Comparison of ENCODE assay signal across 1 cellular context in the genomic region with DNA sequence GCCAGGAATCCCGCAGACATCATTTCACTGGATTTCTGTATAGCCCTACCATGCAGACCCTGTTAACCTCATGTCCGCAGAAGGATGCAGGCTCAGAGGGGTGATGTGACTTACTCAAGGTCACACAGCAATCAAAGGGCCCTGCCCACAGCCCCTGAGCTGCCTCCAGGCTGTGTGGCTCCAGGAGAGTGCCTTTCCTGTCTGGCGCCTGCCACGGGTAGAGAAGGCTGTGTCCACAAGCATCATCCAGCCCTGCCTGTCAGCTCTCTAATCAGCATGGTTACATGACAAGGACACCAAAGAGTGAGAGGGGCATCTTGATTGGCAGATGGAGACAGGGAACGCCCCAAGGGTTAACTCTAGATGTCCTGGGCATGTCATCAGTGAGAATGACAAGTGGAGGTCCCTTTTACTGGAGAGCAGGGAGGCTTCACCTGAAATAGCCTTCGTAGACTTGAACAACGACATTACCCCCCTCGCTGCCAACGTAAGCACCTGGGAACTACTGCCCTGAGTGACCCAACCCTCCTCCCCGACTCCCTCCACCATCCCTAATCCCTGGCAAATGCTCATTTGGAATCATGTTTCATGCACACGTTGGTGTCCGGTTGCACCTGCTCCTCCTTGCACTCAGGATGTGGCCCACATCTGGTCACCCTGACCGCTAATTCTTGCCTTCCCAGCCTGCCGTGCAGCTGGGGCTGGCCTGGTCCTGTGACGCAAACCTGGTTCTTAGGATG.
TF ChIP-seq lines count a peak whose summit lies in the region.

No MANE protein-coding gene starts in this region.

TF ChIP-seq in H1, 55 proteins besides CTCF, POLR2A, EP300 and RAD21:
- no peak for TF ChIP-seq CTBP2 (IDR thresholded peaks at IDR 0.05; ENCODE audit: borderline replicate concordance, insufficient read depth, insufficient read length, low read length)
- peak; percentile 39; the same call in 1 of the 2 replicates for TF ChIP-seq KDM1A (IDR thresholded peaks at IDR 0.05; ENCODE audit: borderline replicate concordance, low read length)
